Comparison of ENCODE assay signal across 7 cellular contexts in genomic region chr1:162495531-162496233, GRCh38. TPM values are rescaled to one million over a fixed set of nuclear protein-coding genes. Genes with fewer than 3 reads are reported as not detected.
DNase-seq lines count a peak whose midpoint lies in the region; ATAC-seq, FAIRE-seq and TF ChIP-seq lines count a peak whose summit lies in the region.
"Not testable (repeated sequence)": the region's sequence is repeated elsewhere in the genome, so short reads cannot be mapped to it uniquely, and the experiment has no call there.

No MANE protein-coding gene starts in this region.

- H3F3A ChIP-seq in GM23248 (ENCODE audit: insufficient read depth) = peaks cover 11% of the 10 kb centered on the region; the same call in 1 of the 2 replicates

- H3K4me3 ChIP-seq in CD4-positive, CD25-positive, alpha-beta regulatory T cell (ENCODE audit: low read depth, low read length); GM23248; astrocyte (ENCODE audit: insufficient read depth, low read depth, low read length): not testable (repeated sequence)

- not testable (repeated sequence) for H3K27me3 ChIP-seq in CD4-positive, CD25-positive, alpha-beta regulatory T cell (ENCODE audit: control insufficient read depth, insufficient read depth, low read length); GM23248 (replicated peaks; ENCODE audit: insufficient read depth); astrocyte (ENCODE audit: insufficient read depth, low read length)

- H4K20me1 ChIP-seq in GM23248 (ENCODE audit: insufficient read depth); astrocyte (ENCODE audit: insufficient read depth, low read length): not testable (repeated sequence)

- not testable (repeated sequence) for H3K27ac Mint-ChIP-seq in CD4-positive, CD25-positive, alpha-beta regulatory T cell; activated T-helper 2 cell treated with anti-CD3 and anti-CD28 coated beads, Interferon-gamma antibody, Interleukin-2, Interleukin-4, amounts not matched to agents 10 μg/mL and 5 μg/mL and 100 μg/mL, durations not matched to agents 14 hours and 24 hours and 36 hours; astrocyte (ENCODE audit: unreplicated experiment); nephron progenitor cell
- H3K27ac Mint-ChIP-seq in activated CD4-positive, alpha-beta memory T cell treated with anti-CD3 and anti-CD28 coated beads for 36 hours = peak overlapping the region; percentile 13
- peak overlapping the region in 3 of 6 donors; percentile 14 to 62 (median 35) for H3K27ac Mint-ChIP-seq in immature natural killer cell

- peaks cover 19% of the 10 kb centered on the region for H3K27me3 Mint-ChIP-seq in CD4-positive, CD25-positive, alpha-beta regulatory T cell
- H3K27me3 Mint-ChIP-seq in activated CD4-positive, alpha-beta memory T cell treated with anti-CD3 and anti-CD28 coated beads for 36 hours; astrocyte (ENCODE audit: low read depth, unreplicated experiment); immature natural killer cell (ENCODE audit: low read depth in 3 of 3): not testable (repeated sequence)
- H3K27me3 Mint-ChIP-seq in activated T-helper 2 cell treated with anti-CD3 and anti-CD28 coated beads, Interferon-gamma antibody, Interleukin-2, Interleukin-4, amounts not matched to agents 10 μg/mL and 5 μg/mL and 100 μg/mL, durations not matched to agents 14 hours and 24 hours and 36 hours (ENCODE audit: low read depth) = peaks cover 12% of the 10 kb centered on the region
- H3K27me3 Mint-ChIP-seq in nephron progenitor cell (ENCODE audit: low read depth, poor library complexity) = peaks cover 43% of the 10 kb centered on the region

- not testable (repeated sequence) for DNase-seq in CD4-positive, CD25-positive, alpha-beta regulatory T cell; GM23248; activated CD4-positive, alpha-beta memory T cell treated with anti-CD3 and anti-CD28 coated beads for 36 hours; activated T-helper 2 cell treated with anti-CD3 and anti-CD28 coated beads, Interferon-gamma antibody, Interleukin-2, Interleukin-4, amounts not matched to agents 10 μg/mL and 5 μg/mL and 100 μg/mL, durations not matched to agents 14 hours and 24 hours and 36 hours (ENCODE audit: low spot score); astrocyte (ENCODE audit: low read depth); immature natural killer cell; nephron progenitor cell

- not testable (repeated sequence) for H3K9me2 ChIP-seq in GM23248 (ENCODE audit: insufficient read depth)

- peaks cover 28% of the 10 kb centered on the region for H3K4me1 ChIP-seq in CD4-positive, CD25-positive, alpha-beta regulatory T cell (ENCODE audit: control insufficient read depth, insufficient read depth, low read length, poor library complexity, severe bottlenecking)
- H3K4me1 ChIP-seq in GM23248 (ENCODE audit: insufficient read depth) (peaks cover 17% of the 10 kb centered on the region), astrocyte (ENCODE audit: insufficient read depth, low read length) (peaks cover 10% of the 10 kb centered on the region)

- POLR2A ChIA-PET in activated CD4-positive, alpha-beta memory T cell treated with anti-CD3 and anti-CD28 coated beads for 36 hours (lab: Charles Lee) = not testable (repeated sequence)

- H3K27ac ChIP-seq in CD4-positive, CD25-positive, alpha-beta regulatory T cell (ENCODE audit: insufficient read depth, low read length, poor library complexity, severe bottlenecking); GM23248; astrocyte (ENCODE audit: low read depth, low read length): not testable (repeated sequence)

- not testable (repeated sequence) for H3K9me3 Mint-ChIP-seq in CD4-positive, CD25-positive, alpha-beta regulatory T cell; activated CD4-positive, alpha-beta memory T cell treated with anti-CD3 and anti-CD28 coated beads for 36 hours; activated T-helper 2 cell treated with anti-CD3 and anti-CD28 coated beads, Interferon-gamma antibody, Interleukin-2, Interleukin-4, amounts not matched to agents 10 μg/mL and 5 μg/mL and 100 μg/mL, durations not matched to agents 14 hours and 24 hours and 36 hours; astrocyte (ENCODE audit: unreplicated experiment); immature natural killer cell
- peaks cover 20% of the 10 kb centered on the region for H3K9me3 Mint-ChIP-seq in nephron progenitor cell

- not testable (repeated sequence) for H3K36me3 ChIP-seq in CD4-positive, CD25-positive, alpha-beta regulatory T cell (ENCODE audit: control insufficient read depth, insufficient read depth, low read length); GM23248 (ENCODE audit: low read depth); astrocyte (ENCODE audit: insufficient read depth, low read length)

- intact Hi-C loops in activated CD4-positive, alpha-beta memory T cell treated with anti-CD3 and anti-CD28 coated beads for 36 hours (cut with micrococcal nuclease) = loop anchor here (5.0 to 10.0 kb wide), 3 partner anchors 42 to 827 kb away; partner anchors contain the start of genes ATF6 and NUF2
- intact Hi-C loops in activated T-helper 2 cell treated with anti-CD3 and anti-CD28 coated beads, Interferon-gamma antibody, Interleukin-2, Interleukin-4, amounts not matched to agents 10 μg/mL and 5 μg/mL and 100 μg/mL, durations not matched to agents 14 hours and 24 hours and 36 hours (cut with micrococcal nuclease) = loop anchor here (5.0 kb wide), 1 partner anchor 827 kb away; the partner anchor contains the start of gene NUF2

- FAIRE-seq in astrocyte (lab: Jason Lieb, UNC) = not testable (repeated sequence)

- not testable (repeated sequence) for H3K4me2 ChIP-seq in GM23248 (ENCODE audit: unreplicated experiment); astrocyte (ENCODE audit: low read length)

- H3K9ac ChIP-seq in GM23248; astrocyte (ENCODE audit: low read length): not testable (repeated sequence)

- H3K36me3 Mint-ChIP-seq in CD4-positive, CD25-positive, alpha-beta regulatory T cell; activated CD4-positive, alpha-beta memory T cell treated with anti-CD3 and anti-CD28 coated beads for 36 hours; astrocyte (ENCODE audit: low read depth, unreplicated experiment); immature natural killer cell: not testable (repeated sequence)
- H3K36me3 Mint-ChIP-seq in activated T-helper 2 cell treated with anti-CD3 and anti-CD28 coated beads, Interferon-gamma antibody, Interleukin-2, Interleukin-4, amounts not matched to agents 10 μg/mL and 5 μg/mL and 100 μg/mL, durations not matched to agents 14 hours and 24 hours and 36 hours (ENCODE audit: low read depth) = peaks cover 17% of the 10 kb centered on the region
- H3K36me3 Mint-ChIP-seq in nephron progenitor cell (ENCODE audit: low read depth) = peaks cover 27% of the 10 kb centered on the region

- peaks cover 22 to 33% (median 24%) of the 10 kb centered on the region in 4 donors for H3K4me1 Mint-ChIP-seq in CD4-positive, CD25-positive, alpha-beta regulatory T cell
- peaks cover 27% of the 10 kb centered on the region for H3K4me1 Mint-ChIP-seq in activated CD4-positive, alpha-beta memory T cell treated with anti-CD3 and anti-CD28 coated beads for 36 hours (ENCODE audit: low read depth)
- peaks cover 29% of the 10 kb centered on the region for H3K4me1 Mint-ChIP-seq in activated T-helper 2 cell treated with anti-CD3 and anti-CD28 coated beads, Interferon-gamma antibody, Interleukin-2, Interleukin-4, amounts not matched to agents 10 μg/mL and 5 μg/mL and 100 μg/mL, durations not matched to agents 14 hours and 24 hours and 36 hours (ENCODE audit: low read depth)
- H3K4me1 Mint-ChIP-seq in astrocyte (ENCODE audit: low read depth, unreplicated experiment) (peaks cover 13% of the 10 kb centered on the region), immature natural killer cell (peaks cover 35 to 40% of the 10 kb centered on the region in 2 donors), nephron progenitor cell (peaks cover 19% of the 10 kb centered on the region)

- not testable (repeated sequence) for TF ChIP-seq CTCF in astrocyte (IDR thresholded peaks at IDR 0.05; ENCODE audit: insufficient read depth, low read depth, low read length); nephron progenitor cell (IDR thresholded peaks at IDR 0.05)

- peak overlapping the region in 3 of 4 donors; percentile 44 to 97 (median 68) for H3K4me3 Mint-ChIP-seq in CD4-positive, CD25-positive, alpha-beta regulatory T cell
- H3K4me3 Mint-ChIP-seq in activated CD4-positive, alpha-beta memory T cell treated with anti-CD3 and anti-CD28 coated beads for 36 hours = not testable (repeated sequence)
- peak overlapping the region; percentile 22 for H3K4me3 Mint-ChIP-seq in activated T-helper 2 cell treated with anti-CD3 and anti-CD28 coated beads, Interferon-gamma antibody, Interleukin-2, Interleukin-4, amounts not matched to agents 10 μg/mL and 5 μg/mL and 100 μg/mL, durations not matched to agents 14 hours and 24 hours and 36 hours (ENCODE audit: low read depth)
- peak overlapping the region; percentile 62 for H3K4me3 Mint-ChIP-seq in astrocyte (ENCODE audit: unreplicated experiment)
- peak overlapping the region in 4 of 5 donors; percentile 23 to 55 (median 40) for H3K4me3 Mint-ChIP-seq in immature natural killer cell
- peak overlapping the region; percentile 49 for H3K4me3 Mint-ChIP-seq in nephron progenitor cell

- H3K79me2 ChIP-seq in GM23248 (ENCODE audit: insufficient read depth) (peaks cover 41% of the 10 kb centered on the region), astrocyte (ENCODE audit: insufficient read depth, low read length) (peaks cover 37% of the 10 kb centered on the region)

- CTCF ChIA-PET in activated CD4-positive, alpha-beta memory T cell treated with anti-CD3 and anti-CD28 coated beads for 36 hours (lab: Charles Lee) = not testable (repeated sequence)

- peak overlapping the region; percentile 8; the same call in 1 of the 2 replicates for H2AFZ ChIP-seq in GM23248
- not testable (repeated sequence) for H2AFZ ChIP-seq in astrocyte (ENCODE audit: low read depth, low read length)

- H3K9me3 ChIP-seq in CD4-positive, CD25-positive, alpha-beta regulatory T cell (ENCODE audit: control insufficient read depth in 2 of 2, low read length in 2 of 2); GM23248 (ENCODE audit: low read depth); astrocyte (ENCODE audit: insufficient read depth, low read depth, low read length): not testable (repeated sequence)

- not testable (repeated sequence) for ATAC-seq in CD4-positive, CD25-positive, alpha-beta regulatory T cell (ENCODE audit: low read depth in 2 of 2)

- 68% methylated on average over 6 of the region's 6 CpGs for WGBS in GM23248 (ENCODE audit: low coverage in 1 of 2, low lambda C conversion rate in 2 of 2, missing lambda C conversion rate in 2 of 2), 2 experiments

- in situ Hi-C loops in GM23248 (cut with MboI) = not testable (repeated sequence)

RNA-seq across cellular contexts. Expression of gene UHMK1, which starts 1.9 kb away (rescaled TPM):
- 56.7 TPM for total RNA-seq in CD4-positive, CD25-positive, alpha-beta regulatory T cell
- polyA plus RNA-seq in CD4-positive, CD25-positive, alpha-beta regulatory T cell = 10 to 100 TPM; 55.8 to 60.9 (median 58.1) TPM
- 60.6 and 60.8 TPM in 2 replicates for total RNA-seq in GM23248 (2014; rRNA removed; shearing (Covaris generic))
- polyA plus RNA-seq in GM23248 (2016; fragmentation: Nextera tagmentation; extraction: Ambion mirVana) (20.1 and 21.3 TPM in 2 replicates), immature natural killer cell (10 to 100 TPM; 46.1 to 80.9 (median 68.8) TPM)
- 10 to 100 TPM; 51.0 to 51.6 TPM for total RNA-seq in activated CD4-positive, alpha-beta memory T cell treated with anti-CD3 and anti-CD28 coated beads for 36 hours
- 56.3 and 56.7 TPM in 2 replicates for total RNA-seq in activated T-helper 2 cell treated with anti-CD3 and anti-CD28 coated beads, Interferon-gamma antibody, Interleukin-2, Interleukin-4, amounts not matched to agents 10 μg/mL and 5 μg/mL and 100 μg/mL, durations not matched to agents 14 hours and 24 hours and 36 hours
- 36.5 and 43.5 TPM in 2 replicates for total RNA-seq in astrocyte
